ENCODE assay signal across 8 cellular contexts in genomic region chr4:147732516-147733193, GRCh38. TPM values are rescaled to one million over a fixed set of nuclear protein-coding genes. Genes with fewer than 3 reads are reported as not detected.
DNase-seq lines count a peak whose midpoint lies in the region; ATAC-seq and TF ChIP-seq lines count a peak whose summit lies in the region.

No MANE protein-coding gene starts in this region.

- H3K4me1 ChIP-seq in aorta (ENCODE audit: control insufficient read depth in 1 of 2, insufficient read depth in 2 of 2, low read length in 2 of 2) = peaks cover 4 to 5% of the 10 kb centered on the region in 2 donors

- H3K36me3 ChIP-seq in aorta (ENCODE audit: control insufficient read depth in 1 of 2, insufficient read depth in 2 of 2, low read length in 1 of 2) = no peaks in the 10 kb centered on the region

- H3K27me3 Mint-ChIP-seq in T-cell = peaks cover 0 to 4% of the 10 kb centered on the region in 2 donors

- 0 to 1% methylated on average over 32 to 36 of the region's 36 CpGs for WGBS in aorta, 2 donors

- H3K4me3 ChIP-seq in epithelial cell of proximal tubule (ENCODE audit: low read depth, low read length) (peak overlapping the region; percentile 92), aorta (ENCODE audit: low read length in 2 of 2) (peak overlapping the region; percentile 90 to 94)

- CTCF ChIA-PET in T-cell (lab: Charles Lee) = interaction anchor here (0.7 to 4.5 kb wide), 8 partner anchors 8 to 134 kb away, joined by 3 to 43 read pairs (median 4); partner anchors contain the start of genes PRMT9 (in 1 of the 2) and TMEM184C (in 1 of the 2)

- H3K9me3 Mint-ChIP-seq in T-cell = no peaks in the 10 kb centered on the region

- no peaks in the 10 kb centered on the region for H3K36me3 Mint-ChIP-seq in T-cell

- H3K27me3 ChIP-seq in aorta (ENCODE audit: control insufficient read depth in 1 of 2, insufficient read depth in 2 of 2, low read length in 1 of 2) = no peaks in the 10 kb centered on the region

- H3K27ac Mint-ChIP-seq in T-cell = peak overlapping the region; percentile 10 to 81

- no peak for TF ChIP-seq CTCF in epithelial cell of proximal tubule (conservative IDR thresholded peaks at IDR 0.05; ENCODE audit: low read depth, low read length)

- H3K27ac ChIP-seq in aorta (ENCODE audit: low read depth in 1 of 2, low read length in 2 of 2) = peak overlapping the region; percentile 23 to 56

- H3K4me3 Mint-ChIP-seq in T-cell = peak overlapping the region; percentile 85 to 94 (median 91)

- ATAC-seq in GM18909 (IDR thresholded peaks at IDR 0.05; ENCODE audit: poor library complexity, unreplicated experiment) (peak; percentile 27), HG03139 (IDR thresholded peaks at IDR 0.05; ENCODE audit: unreplicated experiment) (peak; percentile 29), T-cell (replicated peaks in 1 of 4) (peak in 3 of 4 experiments; percentile 3 to 17 (median 14)), aorta (ENCODE audit: low FRiP score) (peak; percentile 78)

- no peaks in the 10 kb centered on the region for H3K9me3 ChIP-seq in aorta (ENCODE audit: control insufficient read depth, low read length)

- peak; percentile 72 for DNase-seq in AG20443 (ENCODE audit: low spot score)
- DNase-seq in T-cell = peak in 4 of 34 experiments; percentile 2 to 14 (median 3)
- no peak for DNase-seq in epithelial cell of proximal tubule (ENCODE audit: low read depth)
- DNase-seq in myocyte (ENCODE audit: low read depth) = peak; percentile 70
- peak; percentile 60 to 82 for DNase-seq in aorta
- DNase-seq in foreskin melanocyte = no peak

- peaks cover 30 to 40% (median 37%) of the 10 kb centered on the region in 3 donors for H3K4me1 Mint-ChIP-seq in T-cell

- intact Hi-C loops in aorta (cut with DNase I) = loop anchor here (2.0 to 10.0 kb wide), 3 partner anchors 20 to 100 kb away; no protein-coding TSS in a partner anchor

- POLR2A ChIA-PET in T-cell (lab: Charles Lee) = interaction anchor here (0.6 to 1.3 kb wide), 5 partner anchors 48 to 116 kb away, joined by 3 to 5 read pairs (median 4); partner anchors contain the start of genes TMEM184C (in 2 of the 2) and PRMT9 (in 1 of the 2)

RNA-seq across cellular contexts. Expression of gene ARHGAP10, which starts 0.8 kb away (rescaled TPM):
- total RNA-seq in T-cell (1 to 10 TPM; 6.2 to 7.7 (median 6.8) TPM), epithelial cell of proximal tubule (10.9 and 12.9 TPM in 2 replicates), myocyte (27.0 and 37.0 TPM in 2 replicates), aorta (10 to 100 TPM; 57.3 to 94.5 TPM)
- polyA plus RNA-seq in myocyte (2012) = 15.8 TPM
- 10 to 100 TPM; 47.3 to 69.7 TPM for polyA plus RNA-seq in aorta

RNA-seq across cellular contexts. Expression of gene PRMT9, which starts 48.7 kb away (rescaled TPM):
- total RNA-seq in T-cell = 10 to 100 TPM in 3 of 5 donors, 1 to 10 TPM in 2; 9.8 to 17.3 (median 12.3) TPM
- total RNA-seq in epithelial cell of proximal tubule = 6.5 and 7.8 TPM in 2 replicates
- total RNA-seq in myocyte = 8.7 and 8.9 TPM in 2 replicates
- 4.0 TPM for polyA plus RNA-seq in myocyte (2012)
- total RNA-seq in aorta = 1 to 10 TPM; 8.5 to 9.9 TPM
- 1 to 10 TPM; 3.4 to 7.9 TPM for polyA plus RNA-seq in aorta

Comparison
In these comparisons a context has a peak if more than half of its experiments do, and no peak if none do; other contexts are left out.
1. DNase-seq: peak in AG20443 (single experiment), myocyte (single experiment) and aorta (2 of 2); none in epithelial cell of proximal tubule (single experiment) and foreskin melanocyte (single experiment).
2. ATAC-seq: peak in every context shown above with its lines; median percentile 78 in aorta; 29 in HG03139; 27 in GM18909; 14 in T-cell.